In the genomic region with DNA sequence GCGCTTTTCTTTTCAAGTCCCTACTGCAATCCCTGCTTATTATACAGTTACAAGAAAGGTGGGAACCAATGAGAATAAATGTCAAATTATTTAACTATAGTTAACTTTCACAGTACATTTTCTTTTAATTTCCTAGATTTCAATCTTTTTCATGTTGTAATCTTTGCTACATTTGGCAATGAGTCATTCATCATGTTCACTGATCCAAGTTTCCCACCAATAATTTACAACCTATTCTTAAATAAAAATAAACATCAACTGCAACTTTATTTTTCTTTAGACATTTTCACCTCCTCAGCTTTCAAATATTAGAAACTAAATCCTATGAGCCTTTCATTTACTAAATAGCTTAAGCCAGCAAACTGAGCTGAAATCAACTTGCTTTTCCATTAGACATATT, we compare ENCODE assay signal across 18 cellular contexts.
"Had no signal": no experiment of that assay in that cellular context is flagged by ENCODE, and none has a peak within 500 bp of the region (broad histone marks: within the 10 kb centered on the region; RNA-seq: fewer than 3 reads in every experiment).

No MANE protein-coding gene starts in this region.

- DNase-seq: activated CD4-positive, alpha-beta T cell treated with anti-CD3 and anti-CD28 coated beads, Interleukin-2, amount 10 ng/mL, durations not matched to agents 7 days and 5 days; activated CD8-positive, alpha-beta memory T cell treated with anti-CD3 and anti-CD28 coated beads, Interleukin-2, amount 50 U/mL, for 48 hours; activated gamma-delta T cell; activated T-cell treated with anti-CD3 and anti-CD28 coated beads, Interleukin-2, amount 50 U/mL, for 72 hours; amygdala; dorsolateral prefrontal cortex; glutamatergic neuron; naive thymus-derived CD8-positive, alpha-beta T cell; retina; stimulated activated CD4-positive, alpha-beta T cell treated with anti-CD3 and anti-CD28 coated beads, Interleukin-4, amount 100 ng/mL, for 4 hours; stimulated activated CD8-positive, alpha-beta memory T cell treated with anti-CD3 and anti-CD28 coated beads, Interleukin-4, amount 100 ng/mL, for 48 hours; stimulated activated naive CD8-positive, alpha-beta T cell treated with anti-CD3 and anti-CD28 coated beads, Interleukin-15, Interleukin-2, amounts not matched to agents 100 U/mL and 50 U/mL, for 24 hours; trophoblast cell had no signal

- H3K4me3 ChIP-seq: dorsolateral prefrontal cortex, mucosa of descending colon had no signal

- H3K4me3 Mint-ChIP-seq: activated CD4-positive, alpha-beta T cell treated with anti-CD3 and anti-CD28 coated beads, Interleukin-2, amount 10 ng/mL, durations not matched to agents 7 days and 5 days; activated T-cell treated with anti-CD3 and anti-CD28 coated beads, Interleukin-2, amount 50 U/mL, for 72 hours; naive thymus-derived CD8-positive, alpha-beta T cell had no signal

- H3K9ac ChIP-seq: parathyroid adenoma had no signal

- H3K36me3 Mint-ChIP-seq: naive thymus-derived CD8-positive, alpha-beta T cell had no signal

- H3K9me3 ChIP-seq: mucosa of descending colon had no signal

- H3K9me3 Mint-ChIP-seq: activated CD4-positive, alpha-beta T cell treated with anti-CD3 and anti-CD28 coated beads, Interleukin-2, amount 10 ng/mL, durations not matched to agents 7 days and 5 days had no signal

- H3K27ac ChIP-seq: dorsolateral prefrontal cortex, parathyroid adenoma had no signal

- H3K27ac Mint-ChIP-seq: activated CD4-positive, alpha-beta T cell treated with anti-CD3 and anti-CD28 coated beads, Interleukin-2, amount 10 ng/mL, durations not matched to agents 7 days and 5 days; activated naive CD4-positive, alpha-beta T cell treated with anti-CD3 and anti-CD28 coated beads, Interleukin-2, amount 50 U/mL, for 72 hours; activated T-cell treated with anti-CD3 and anti-CD28 coated beads, Interleukin-2, amount 50 U/mL, for 72 hours; naive thymus-derived CD8-positive, alpha-beta T cell had no signal

- H3K79me2 ChIP-seq: parathyroid adenoma had no signal

- H3K4me1 Mint-ChIP-seq: activated CD4-positive, alpha-beta T cell treated with anti-CD3 and anti-CD28 coated beads, Interleukin-2, amount 10 ng/mL, durations not matched to agents 7 days and 5 days; naive thymus-derived CD8-positive, alpha-beta T cell had no signal

- ATAC-seq: activated naive CD4-positive, alpha-beta T cell treated with anti-CD3 and anti-CD28 coated beads, Interleukin-2, amount 50 U/mL, for 72 hours; activated T-cell treated with anti-CD3 and anti-CD28 coated beads, Interleukin-2, amount 50 U/mL, for 72 hours; left lobe of liver; naive thymus-derived CD8-positive, alpha-beta T cell; stimulated activated naive CD8-positive, alpha-beta T cell treated with anti-CD3 and anti-CD28 coated beads, Interleukin-15, Interleukin-2, amounts not matched to agents 100 U/mL and 50 U/mL, for 24 hours had no signal

- H3K4me1 ChIP-seq: parathyroid adenoma had no signal

- H3K27me3 Mint-ChIP-seq: activated CD4-positive, alpha-beta T cell treated with anti-CD3 and anti-CD28 coated beads, Interleukin-2, amount 10 ng/mL, durations not matched to agents 7 days and 5 days had no signal

- FAIRE-seq: bronchial epithelial cell had no signal

- H2AFZ ChIP-seq: parathyroid adenoma had no signal
